ENCODE assay signal across 8 cellular contexts in genomic region chr10:22325948-22326702, GRCh38. TPM values are rescaled to one million over a fixed set of nuclear protein-coding genes. Genes with fewer than 3 reads are reported as not detected.
DNase-seq lines count a peak whose midpoint lies in the region; ATAC-seq and TF ChIP-seq lines count a peak whose summit lies in the region.

No MANE protein-coding gene starts in this region.

- H3K9me3 ChIP-seq in right cardiac atrium (ENCODE audit: control insufficient read depth, low read length) (no peaks in the 10 kb centered on the region), smooth muscle cell (replicated peaks; ENCODE audit: low read depth) (no peaks in the 10 kb centered on the region)

- H3K27me3 Mint-ChIP-seq in GM23338 (ENCODE audit: insufficient read depth, low read depth, poor library complexity): peaks cover 76% of the 10 kb centered on the region
- peaks cover 4 to 23% of the 10 kb centered on the region in 2 donors for H3K27me3 Mint-ChIP-seq in T-cell

- H3K9me3 Mint-ChIP-seq in GM23338 (peaks cover 4% of the 10 kb centered on the region; the same call in 2 of the 3 replicates), T-cell (peaks cover 0 to 4% (median 0%) of the 10 kb centered on the region in 3 donors)

- POLR2A ChIA-PET in T-cell (lab: Charles Lee): interaction anchor here (0.6 kb wide), 2 partner anchors 14 to 68 kb away, joined by 5 to 6 read pairs; no protein-coding TSS in a partner anchor

- intact Hi-C loops in right cardiac atrium (cut with DNase I): loop anchor here in 2 of 4 donors (10.0 kb wide), 2 partner anchors 311 to 321 kb away; partner anchors contain the start of gene DNAJC1 (in 1 of the 2)

- in situ Hi-C loops in G401 (cut with HindIII; ENCODE audit: low sequenced_read_pairs): no loop called here

- H3K4me3 ChIP-seq in GM23338 (peak overlapping the region; percentile 53), right cardiac atrium (ENCODE audit: low read length) (peak overlapping the region; percentile 97), smooth muscle cell (peak overlapping the region; percentile 63)

- peaks cover 89% of the 10 kb centered on the region for H3K27me3 ChIP-seq in GM23338 (ENCODE audit: insufficient read depth)
- no peaks in the 10 kb centered on the region for H3K27me3 ChIP-seq in right cardiac atrium (ENCODE audit: control insufficient read depth, insufficient read depth)
- H3K27me3 ChIP-seq in smooth muscle cell (ENCODE audit: low read depth): peaks cover 47% of the 10 kb centered on the region

- 0 out of 2 replicates have a peak, but pooled peaks cover 4% of the 10 kb centered on the region for H3K79me2 ChIP-seq in GM23338 (replicated peaks; ENCODE audit: insufficient read depth)
- peaks cover 8% of the 10 kb centered on the region for H3K79me2 ChIP-seq in smooth muscle cell (ENCODE audit: low read depth)

- CTCF ChIA-PET in T-cell (lab: Charles Lee): interaction anchor here (0.6 kb wide), 3 partner anchors 95 to 663 kb away, joined by 3 to 9 read pairs (median 8); no protein-coding TSS in a partner anchor

- H3K27ac ChIP-seq in GM23338 (ENCODE audit: low read depth) (no peak overlapping the region), right cardiac atrium (ENCODE audit: low read length) (no peak overlapping the region), smooth muscle cell (ENCODE audit: low read depth) (no peak overlapping the region)

- 33% methylated on average over 18 of the region's 18 CpGs for whole genome bisulfite sequencing in right cardiac atrium
- WGBS in smooth muscle cell (ENCODE audit: low lambda C conversion rate): 22% methylated on average over 18 of the region's 18 CpGs

- H3K36me3 Mint-ChIP-seq in GM23338 (ENCODE audit: low read depth) (no peaks in the 10 kb centered on the region; the same call in 2 of the 3 replicates), T-cell (peaks cover 20% of the 10 kb centered on the region)

- H3K4me3 Mint-ChIP-seq in GM23338 (peak overlapping the region; percentile 71), T-cell (peak overlapping the region; percentile 67 to 79 (median 78))

- ATAC-seq in GM23338 (peak; percentile 26), T-cell (replicated peaks in 1 of 4) (no peak), right cardiac atrium (peak in 1 of 2 donors; percentile 2)

- H3K4me2 ChIP-seq in GM23338: peak overlapping the region; percentile 76
- H3K4me2 ChIP-seq in smooth muscle cell: peak overlapping the region; percentile 88

- DNase-seq in GM23338 (ENCODE audit: low spot score) (peak; percentile 54), T-cell (no peak), right cardiac atrium (no peak), smooth muscle cell (lab: John Stamatoyannopoulos, UW; ENCODE audit: unreplicated experiment) (no peak), DMS53 (lab: John Stamatoyannopoulos, UW) (no peak), SHP77 treated with DMSO at 0.1 percent for 48 hours (lab: John Stamatoyannopoulos, UW) (no peak), NCI-H2081 (lab: John Stamatoyannopoulos, UW) (no peak), G401 (ENCODE audit: low spot score) (no peak)

- H3K4me1 Mint-ChIP-seq in GM23338: peaks cover 37% of the 10 kb centered on the region
- peaks cover 38 to 41% (median 40%) of the 10 kb centered on the region in 3 donors for H3K4me1 Mint-ChIP-seq in T-cell

- H3K36me3 ChIP-seq in GM23338 (ENCODE audit: insufficient read depth) (no peaks in the 10 kb centered on the region), smooth muscle cell (ENCODE audit: low read depth) (peaks cover 14% of the 10 kb centered on the region)

- no peak for TF ChIP-seq CTCF in GM23338 (conservative IDR thresholded peaks at IDR 0.05; ENCODE audit: low read depth in 2 of 2)
- TF ChIP-seq CTCF in smooth muscle cell (IDR thresholded peaks at IDR 0.05; ENCODE audit: borderline replicate concordance, insufficient read depth, poor library complexity, severe bottlenecking): no peak

- peaks cover 57% of the 10 kb centered on the region for H3K4me1 ChIP-seq in GM23338 (ENCODE audit: insufficient read depth)
- H3K4me1 ChIP-seq in right cardiac atrium (ENCODE audit: control insufficient read depth, insufficient read depth, low read length): peaks cover 2% of the 10 kb centered on the region
- H3K4me1 ChIP-seq in smooth muscle cell (ENCODE audit: low read depth): peaks cover 17% of the 10 kb centered on the region

- H2AFZ ChIP-seq in GM23338: no peak overlapping the region
- H2AFZ ChIP-seq in smooth muscle cell (ENCODE audit: low read depth): peak overlapping the region; percentile 29

- no peak overlapping the region for H3K9ac ChIP-seq in smooth muscle cell (ENCODE audit: low read depth)

- H4K20me1 ChIP-seq in GM23338 (replicated peaks; ENCODE audit: insufficient read depth) (peaks cover 13% of the 10 kb centered on the region; the same call in 1 of the 2 replicates), smooth muscle cell (ENCODE audit: low read depth) (peaks cover 49% of the 10 kb centered on the region)

- no peak overlapping the region for H3K27ac Mint-ChIP-seq in GM23338
- peak overlapping the region; percentile 79 to 84 for H3K27ac Mint-ChIP-seq in T-cell

- peaks cover 19% of the 10 kb centered on the region; the same call in 1 of the 2 replicates for H3F3A ChIP-seq in GM23338 (replicated peaks; ENCODE audit: low read depth)
- no peaks in the 10 kb centered on the region for H3F3A ChIP-seq in smooth muscle cell (ENCODE audit: low read depth)

- no peaks in the 10 kb centered on the region for H3K9me2 ChIP-seq in GM23338 (ENCODE audit: insufficient read depth)

TF ChIP-seq in GM23338, 12 proteins besides CTCF, POLR2A, EP300 and RAD21 (continues in another document):
- no peak for TF ChIP-seq ZNF331 (CRISPR knock-in tag; IDR thresholded peaks at IDR 0.05; ENCODE audit: low read depth)

RNA-seq across cellular contexts. Expression of gene BMI1, which starts 5.2 kb away (rescaled TPM):
- total RNA-seq in GM23338 (2014; rRNA removed; shearing (Covaris generic)): 9.7 and 10.7 TPM in 2 replicates
- polyA plus RNA-seq in GM23338 (2016; fragmentation: Nextera tagmentation; extraction: Ambion mirVana) (2.0 and 2.3 TPM in 2 replicates), right cardiac atrium (17.0 TPM), smooth muscle cell (10.4 and 11.4 TPM in 2 replicates)
- total RNA-seq in T-cell (10 to 100 TPM; 48.9 to 69.2 (median 63.6) TPM), right cardiac atrium (10 to 100 TPM; 36.0 to 41.1 (median 37.7) TPM), smooth muscle cell (34.5 and 51.1 TPM in 2 replicates)
- total RNA-seq in G401 (2014; rRNA removed; shearing (Covaris generic)): 305 and 441 TPM in 2 replicates

RNA-seq across cellular contexts. Expression of gene COMMD3, which starts 9.9 kb away (rescaled TPM):
- total RNA-seq in GM23338 (2014; rRNA removed; shearing (Covaris generic)): 1.1 and 2.5 TPM in 2 replicates
- polyA plus RNA-seq in GM23338 (2016; fragmentation: Nextera tagmentation; extraction: Ambion mirVana) (5.2 and 6.0 TPM in 2 replicates), right cardiac atrium (95.9 TPM), smooth muscle cell (78.1 and 80.6 TPM in 2 replicates)
- total RNA-seq in T-cell (10 to 100 TPM; 25.2 to 57.2 (median 49.7) TPM), right cardiac atrium (10 to 100 TPM; 67.7 to 86.3 (median 81.2) TPM), smooth muscle cell (44.3 and 99.0 TPM in 2 replicates)
- total RNA-seq in G401 (2014; rRNA removed; shearing (Covaris generic)): 119 and 132 TPM in 2 replicates

RNA-seq across cellular contexts. Expression of gene SPAG6, which starts 19.2 kb away (rescaled TPM):
- total RNA-seq in GM23338 (2014; rRNA removed; shearing (Covaris generic)): 0.12 TPM in 1 of 2 replicates, not detected in the other
- polyA plus RNA-seq in GM23338 (2016; fragmentation: Nextera tagmentation; extraction: Ambion mirVana): 0.21 and 0.33 TPM in 2 replicates
- under 1 TPM in 2 of 5 donors, not detected in 3; 0.23 to 0.33 TPM for total RNA-seq in T-cell
- under 1 TPM in 1 of 4 donors, not detected in 3; 0.09 TPM for total RNA-seq in right cardiac atrium
- 0.05 TPM for polyA plus RNA-seq in right cardiac atrium
- not detected in 2 replicates for total RNA-seq in smooth muscle cell
- 0.61 TPM in 1 of 2 replicates, not detected in the other for polyA plus RNA-seq in smooth muscle cell
- total RNA-seq in G401 (2014; rRNA removed; shearing (Covaris generic)): 52.9 and 57.2 TPM in 2 replicates

Comparison
In these comparisons a context has a peak if more than half of its experiments do, and no peak if none do; other contexts are left out.
1. RNA of gene SPAG6, which starts 19.2 kb away (total RNA-seq): 52.9 to 57.2 TPM in G401; 0.12 TPM in GM23338, 0.23 to 0.33 TPM in T-cell, 0.09 TPM in right cardiac atrium and not detected in smooth muscle cell; every median in the first group is over 10 times any median in the second.
2. Peak in every context shown above with its lines, with median percentiles within 50 percentile points of each other: H3K4me3 ChIP-seq.